Comparison of ENCODE assay signal across 1 cellular context in the genomic region with DNA sequence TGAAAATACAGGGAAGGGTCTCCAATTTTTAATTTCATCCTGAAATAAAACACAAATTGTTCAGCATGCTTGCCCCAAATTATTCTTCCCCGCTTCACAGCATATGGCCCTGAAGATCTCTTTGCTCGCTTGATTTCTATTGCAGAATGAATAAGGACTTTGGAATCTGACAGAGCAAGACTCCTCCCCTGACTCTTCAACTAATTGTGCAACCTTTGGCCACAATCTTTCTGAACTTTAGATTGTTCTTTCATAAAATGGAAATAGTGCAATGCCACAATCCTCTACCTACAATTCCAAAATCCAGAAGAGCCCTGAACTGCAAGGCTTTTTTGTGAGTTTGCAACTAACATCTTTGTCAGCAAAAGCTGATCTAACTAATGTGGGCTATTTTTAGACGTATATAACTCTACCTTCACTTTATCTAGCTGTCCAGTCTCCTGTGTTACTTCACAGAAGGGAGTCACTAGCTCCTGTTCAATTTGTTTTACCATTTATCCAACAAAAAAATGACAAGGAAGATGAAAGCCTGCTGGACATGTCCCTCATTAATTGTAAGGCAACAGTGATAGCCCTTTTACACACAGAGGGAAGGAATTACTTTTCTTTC.
TF ChIP-seq lines count a peak whose summit lies in the region.

No MANE protein-coding gene starts in this region.

TF ChIP-seq in K562, 482 proteins besides CTCF, POLR2A, EP300 and RAD21:
- TF ChIP-seq MIER1 (IDR thresholded peaks at IDR 0.05; ENCODE audit: low read depth) (no peak), CBFA2T3 (IDR thresholded peaks at IDR 0.05) (peak; percentile 16; the same call in 1 of the 2 replicates), CEBPB (tag; IDR thresholded peaks at IDR 0.05) (peak; percentile 94), ZNF316 (IDR thresholded peaks at IDR 0.05) (peak; percentile 35; the same call in 1 of the 2 replicates), MAFG (tag; conservative IDR thresholded peaks at IDR 0.05) (0 out of 2 replicates have a peak, but pooled peaks have one; percentile 9), ARID1B (IDR thresholded peaks at IDR 0.05) (peak; percentile 18; the same call in 1 of the 2 replicates), DPF2 (IDR thresholded peaks at IDR 0.05) (peak; percentile 26; the same call in 1 of the 2 replicates), TCF3 (CRISPR knock-in tag; IDR thresholded peaks at IDR 0.05) (peak; percentile 17; the same call in 1 of the 2 replicates), PHF8 (IDR thresholded peaks at IDR 0.05; ENCODE audit: borderline replicate concordance, low read length) (no peak), ZNF253 (CRISPR knock-in tag; conservative IDR thresholded peaks at IDR 0.05) (no peak), HLTF (IDR thresholded peaks at IDR 0.05) (no peak), TBL1XR1 (IDR thresholded peaks at IDR 0.05; ENCODE audit: low read length in 2 of 2) (no peak), POLR2B (IDR thresholded peaks at IDR 0.05; ENCODE audit: low read depth, partially characterized antibody) (no peak), CEBPG (CRISPR knock-in tag; IDR thresholded peaks at IDR 0.05) (no peak), CEBPG (tag; conservative IDR thresholded peaks at IDR 0.05 in 1 of 2, IDR thresholded peaks at IDR 0.05 in 1 of 2) (peak; percentile 14 to 60; a peak in 1 of 4 replicates), MEF2A (IDR thresholded peaks at IDR 0.05; ENCODE audit: control insufficient read depth, low read depth, low read length) (peak; percentile 86), C11orf30 (IDR thresholded peaks at IDR 0.05; ENCODE audit: low read depth) (peak; percentile 27; the same call in 1 of the 2 replicates)
- TF ChIP-seq, protein P1, sequence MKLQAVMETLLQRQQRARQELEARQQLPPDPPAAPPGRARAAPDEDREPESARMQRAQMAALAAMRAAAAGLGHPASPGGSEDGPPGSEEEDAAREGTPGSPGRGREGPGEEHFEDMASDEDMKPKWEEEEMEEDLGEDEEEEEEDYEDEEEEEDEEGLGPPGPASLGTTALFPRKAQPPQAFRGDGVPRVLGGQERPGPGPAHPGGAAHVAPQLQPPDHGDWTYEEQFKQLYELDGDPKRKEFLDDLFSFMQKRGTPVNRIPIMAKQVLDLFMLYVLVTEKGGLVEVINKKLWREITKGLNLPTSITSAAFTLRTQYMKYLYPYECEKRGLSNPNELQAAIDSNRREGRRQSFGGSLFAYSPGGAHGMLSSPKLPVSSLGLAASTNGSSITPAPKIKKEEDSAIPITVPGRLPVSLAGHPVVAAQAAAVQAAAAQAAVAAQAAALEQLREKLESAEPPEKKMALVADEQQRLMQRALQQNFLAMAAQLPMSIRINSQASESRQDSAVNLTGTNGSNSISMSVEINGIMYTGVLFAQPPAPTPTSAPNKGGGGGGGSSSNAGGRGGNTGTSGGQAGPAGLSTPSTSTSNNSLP (IDR thresholded peaks at IDR 0.05; ENCODE audit: borderline replicate concordance, low read depth, low read length) = no peak
- TF ChIP-seq, protein P2, sequence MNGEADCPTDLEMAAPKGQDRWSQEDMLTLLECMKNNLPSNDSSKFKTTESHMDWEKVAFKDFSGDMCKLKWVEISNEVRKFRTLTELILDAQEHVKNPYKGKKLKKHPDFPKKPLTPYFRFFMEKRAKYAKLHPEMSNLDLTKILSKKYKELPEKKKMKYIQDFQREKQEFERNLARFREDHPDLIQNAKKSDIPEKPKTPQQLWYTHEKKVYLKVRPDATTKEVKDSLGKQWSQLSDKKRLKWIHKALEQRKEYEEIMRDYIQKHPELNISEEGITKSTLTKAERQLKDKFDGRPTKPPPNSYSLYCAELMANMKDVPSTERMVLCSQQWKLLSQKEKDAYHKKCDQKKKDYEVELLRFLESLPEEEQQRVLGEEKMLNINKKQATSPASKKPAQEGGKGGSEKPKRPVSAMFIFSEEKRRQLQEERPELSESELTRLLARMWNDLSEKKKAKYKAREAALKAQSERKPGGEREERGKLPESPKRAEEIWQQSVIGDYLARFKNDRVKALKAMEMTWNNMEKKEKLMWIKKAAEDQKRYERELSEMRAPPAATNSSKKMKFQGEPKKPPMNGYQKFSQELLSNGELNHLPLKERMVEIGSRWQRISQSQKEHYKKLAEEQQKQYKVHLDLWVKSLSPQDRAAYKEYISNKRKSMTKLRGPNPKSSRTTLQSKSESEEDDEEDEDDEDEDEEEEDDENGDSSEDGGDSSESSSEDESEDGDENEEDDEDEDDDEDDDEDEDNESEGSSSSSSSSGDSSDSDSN (IDR thresholded peaks at IDR 0.05; ENCODE audit: borderline replicate concordance in 1 of 2, low read depth in 2 of 2, low read length in 2 of 2) = no peak
